Comparison of ENCODE assay signal across 32 cellular contexts in genomic region chr17:72089453-72089987, GRCh38. TPM values are rescaled to one million over a fixed set of nuclear protein-coding genes. Genes with fewer than 3 reads are reported as not detected.
"Had no signal": no experiment of that assay in that cellular context is flagged by ENCODE, and none has a peak within 500 bp of the region (broad histone marks: within the 10 kb centered on the region; RNA-seq: fewer than 3 reads in every experiment).

No MANE protein-coding gene starts in this region.

- H3K27me3 Mint-ChIP-seq: activated CD4-positive, alpha-beta T cell treated with anti-CD3 and anti-CD28 coated beads, Interleukin-2, amount 10 ng/mL, durations not matched to agents 24 days and 14 days; IgD-negative memory B cell had no signal

- H3K27ac ChIP-seq: brain microvascular endothelial cell had no signal

- H3K27me3 ChIP-seq: brain microvascular endothelial cell, MG63 had no signal

- H3K36me3 ChIP-seq: brain microvascular endothelial cell, MG63 had no signal

- ATAC-seq: activated CD8-positive, alpha-beta T cell treated with anti-CD3 and anti-CD28 coated beads for 36 hours; activated T-cell treated with anti-CD3 and anti-CD28 coated beads, Interleukin-2, amount 50 U/mL, for 72 hours; activated T-helper 17 cell treated with anti-CD3 and anti-CD28 coated beads, Interleukin-2, amount 50 U/mL, for 72 hours; Panc1 had no signal

- H3K9me3 Mint-ChIP-seq: activated CD4-positive, alpha-beta T cell treated with anti-CD3 and anti-CD28 coated beads, Interleukin-2, amount 10 ng/mL, durations not matched to agents 24 days and 14 days; activated naive CD8-positive, alpha-beta T cell treated with anti-CD3 and anti-CD28 coated beads for 36 hours; activated T-helper 17 cell treated with anti-CD3 and anti-CD28 coated beads, Interleukin-2, amount 50 U/mL, for 72 hours had no signal

- H3K4me3 ChIP-seq: MG63 had no signal

- H3K4me1 Mint-ChIP-seq: activated CD4-positive, alpha-beta T cell treated with anti-CD3 and anti-CD28 coated beads, Interleukin-2, amount 10 ng/mL, durations not matched to agents 24 days and 14 days; activated naive CD8-positive, alpha-beta T cell treated with anti-CD3 and anti-CD28 coated beads for 36 hours; activated T-helper 17 cell treated with anti-CD3 and anti-CD28 coated beads, Interleukin-2, amount 50 U/mL, for 72 hours; IgD-negative memory B cell had no signal

- H3K36me3 Mint-ChIP-seq: activated naive CD8-positive, alpha-beta T cell treated with anti-CD3 and anti-CD28 coated beads for 36 hours; IgD-negative memory B cell had no signal

- DNase-seq: activated CD4-positive, alpha-beta T cell treated with anti-CD3 and anti-CD28 coated beads, Interleukin-2, amount 10 ng/mL, durations not matched to agents 24 days and 14 days; activated CD4-positive, alpha-beta T cell treated with anti-CD3 and anti-CD28 coated beads, Interleukin-2, amount 50 U/mL, for 4 hours; activated CD8-positive, alpha-beta T cell treated with anti-CD3 and anti-CD28 coated beads for 36 hours; activated effector memory CD4-positive, alpha-beta T cell treated with anti-CD3 and anti-CD28 coated beads, Interleukin-2, amount 50 U/mL, for 16 hours; activated naive CD4-positive, alpha-beta T cell; activated naive CD4-positive, alpha-beta T cell treated with anti-CD3 and anti-CD28 coated beads, Interleukin-2, amount 50 U/mL, for 16 hours; activated naive CD8-positive, alpha-beta T cell treated with anti-CD3 and anti-CD28 coated beads for 36 hours; activated T-cell treated with anti-CD3 and anti-CD28 coated beads, Interleukin-2, amount 50 U/mL, for 1 hour; activated T-cell treated with anti-CD3 and anti-CD28 coated beads, Interleukin-2, amount 50 U/mL, for 72 hours; amniotic stem cell; aorta; brain microvascular endothelial cell; Karpas-422; KBM-7; MG63; NCI-H1048; NCI-H1105 treated with DMSO at 0.1 percent for 48 hours; NCI-H1436; NCI-H1694; NCI-H1930; NCI-H2081 treated with DMSO at 0.1 percent for 48 hours; NCI-H226; NCI-H446 treated with DMSO at 0.1 percent for 48 hours; NCI-H524; SW 1271; T-helper 1 cell; T-helper 2 cell; T-helper 9 cell had no signal

- H3K27ac Mint-ChIP-seq: activated CD4-positive, alpha-beta T cell treated with anti-CD3 and anti-CD28 coated beads, Interleukin-2, amount 10 ng/mL, durations not matched to agents 24 days and 14 days; activated CD8-positive, alpha-beta T cell treated with anti-CD3 and anti-CD28 coated beads for 36 hours; activated naive CD8-positive, alpha-beta T cell treated with anti-CD3 and anti-CD28 coated beads for 36 hours; activated T-cell treated with anti-CD3 and anti-CD28 coated beads, Interleukin-2, amount 50 U/mL, for 72 hours; activated T-helper 17 cell treated with anti-CD3 and anti-CD28 coated beads, Interleukin-2, amount 50 U/mL, for 72 hours; IgD-negative memory B cell had no signal

- H3K4me3 Mint-ChIP-seq: activated CD4-positive, alpha-beta T cell treated with anti-CD3 and anti-CD28 coated beads, Interleukin-2, amount 10 ng/mL, durations not matched to agents 24 days and 14 days; activated CD8-positive, alpha-beta T cell treated with anti-CD3 and anti-CD28 coated beads for 36 hours; activated naive CD8-positive, alpha-beta T cell treated with anti-CD3 and anti-CD28 coated beads for 36 hours; activated T-cell treated with anti-CD3 and anti-CD28 coated beads, Interleukin-2, amount 50 U/mL, for 72 hours; activated T-helper 17 cell treated with anti-CD3 and anti-CD28 coated beads, Interleukin-2, amount 50 U/mL, for 72 hours; IgD-negative memory B cell had no signal

- H3K9me3 ChIP-seq: MG63 had no signal

RNA-seq across cellular contexts. Expression of gene SOX9, which starts 31.3 kb away (rescaled TPM):
- total RNA-seq: activated CD4-positive, alpha-beta T cell treated with anti-CD3 and anti-CD28 coated beads, Interleukin-2, amount 10 ng/mL, durations not matched to agents 24 days and 14 days; activated CD8-positive, alpha-beta memory T cell treated with anti-CD3 and anti-CD28 coated beads for 36 hours; activated CD8-positive, alpha-beta T cell treated with anti-CD3 and anti-CD28 coated beads for 36 hours; activated naive CD8-positive, alpha-beta T cell treated with anti-CD3 and anti-CD28 coated beads for 36 hours; activated T-cell treated with anti-CD3 and anti-CD28 coated beads, Interleukin-2, amount 50 U/mL, for 72 hours; activated T-helper 17 cell treated with anti-CD3 and anti-CD28 coated beads, Interleukin-2, amount 50 U/mL, for 72 hours had no signal
- polyA plus RNA-seq: IgD-negative memory B cell had no signal
